12 cellular contexts compared by ENCODE assay signal in the genomic region with DNA sequence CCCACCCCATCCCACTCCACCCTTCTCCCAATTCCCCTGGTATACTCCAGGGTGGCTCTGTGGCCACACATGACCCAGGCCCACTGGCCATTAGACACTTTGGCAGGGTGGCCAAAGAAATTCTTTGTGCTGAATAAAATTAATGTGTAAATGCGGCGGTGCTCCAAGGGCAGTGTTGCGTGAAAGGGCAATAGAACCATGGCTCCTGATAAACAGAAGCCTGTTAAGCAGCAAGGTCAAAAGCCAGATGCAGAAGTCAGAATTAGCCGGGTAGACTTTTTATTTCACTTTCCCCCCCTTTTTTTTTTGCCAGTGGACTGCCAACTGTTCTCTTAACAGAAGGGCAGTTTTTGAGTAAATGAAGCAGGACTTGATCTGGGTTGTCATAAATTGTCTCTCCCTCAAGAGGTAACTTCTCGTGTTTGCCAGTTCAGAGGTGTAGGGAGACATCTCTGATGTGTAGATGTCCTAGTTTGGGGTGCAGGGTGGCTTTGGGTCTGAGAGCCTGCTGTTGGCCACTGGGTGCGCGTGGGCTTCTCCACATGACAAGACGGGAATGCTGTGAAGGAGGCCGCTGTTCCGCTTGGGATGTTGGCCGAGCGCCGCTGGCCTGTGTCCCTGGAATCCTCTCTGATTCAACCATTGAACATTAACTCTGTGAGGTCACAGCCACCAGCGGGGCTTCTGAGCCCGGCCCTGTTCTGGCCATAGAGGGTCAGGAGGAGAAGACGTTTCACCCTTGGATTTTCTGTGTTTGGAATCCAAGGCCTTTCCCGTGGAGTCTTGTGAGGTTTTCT.
DNase-seq lines count a peak whose midpoint lies in the region; TF ChIP-seq lines count a peak whose summit lies in the region.
"Had no signal": no experiment of that assay in that cellular context is flagged by ENCODE, and none has a peak within 500 bp of the region (broad histone marks: within the 10 kb centered on the region; RNA-seq: fewer than 3 reads in every experiment).

No MANE protein-coding gene starts in this region.

- H3K14ac ChIP-seq in neuronal stem cell (ENCODE audit: low read length) = no peak overlapping the region

- H4K8ac ChIP-seq in neuronal stem cell (ENCODE audit: low read depth, low read length) (no peak overlapping the region), mesendoderm (ENCODE audit: low read depth, low read length) (no peak overlapping the region)

- TF ChIP-seq CTCF in epithelial cell of proximal tubule (conservative IDR thresholded peaks at IDR 0.05; ENCODE audit: low read depth, low read length) = peak; percentile 16

- H3K79me1 ChIP-seq in neuronal stem cell (ENCODE audit: low read depth, low read length) (peaks cover 2% of the 10 kb centered on the region), mesendoderm (ENCODE audit: low read length) (no peaks in the 10 kb centered on the region)

- H3K4me3 ChIP-seq in BLaER1 (no peak overlapping the region), epithelial cell of proximal tubule (ENCODE audit: low read depth, low read length) (peak overlapping the region; percentile 13), neuronal stem cell (ENCODE audit: low read length in 2 of 2) (no peak overlapping the region), mesendoderm (ENCODE audit: low read length) (no peak overlapping the region)
- H3K4me3 ChIP-seq: spleen had no signal

- 0 out of 2 replicates have a peak overlapping the region, but pooled peaks have one; percentile 62 for H3K4me2 ChIP-seq in BLaER1
- H3K4me2 ChIP-seq in neuronal stem cell (ENCODE audit: insufficient read depth, low read length, poor library complexity, severe bottlenecking) = no peak overlapping the region
- no peak overlapping the region for H3K4me2 ChIP-seq in mesendoderm (ENCODE audit: low read length)

- no peaks in the 10 kb centered on the region for H3K27me3 ChIP-seq in BLaER1
- no peaks in the 10 kb centered on the region for H3K27me3 ChIP-seq in neuronal stem cell (ENCODE audit: control insufficient read depth in 3 of 3, insufficient read depth in 3 of 3, low read depth in 1 of 3, low read length in 3 of 3)
- H3K27me3 ChIP-seq in mesendoderm (ENCODE audit: insufficient read depth, low read length, poor library complexity) = no peaks in the 10 kb centered on the region
- H3K27me3 ChIP-seq: spleen had no signal

- H3K27ac ChIP-seq in BLaER1 = no peak overlapping the region
- H3K27ac ChIP-seq in neuronal stem cell (replicated peaks; ENCODE audit: low read length) = no peak overlapping the region
- H3K27ac ChIP-seq in mesendoderm (ENCODE audit: low read depth, low read length) = no peak overlapping the region
- H3K27ac ChIP-seq: spleen had no signal

- H4K5ac ChIP-seq in mesendoderm (ENCODE audit: low read length) = no peak overlapping the region

- no peak overlapping the region for H3K23ac ChIP-seq in neuronal stem cell (ENCODE audit: low read depth, low read length, poor library complexity)
- no peak overlapping the region for H3K23ac ChIP-seq in mesendoderm (ENCODE audit: low read length)

- H2AK5ac ChIP-seq in neuronal stem cell (ENCODE audit: low read depth, low read length) (no peak overlapping the region), mesendoderm (ENCODE audit: low read length) (no peak overlapping the region)

- H4K91ac ChIP-seq in neuronal stem cell (ENCODE audit: low read depth, low read length, poor library complexity) = no peak overlapping the region

- peaks cover 20% of the 10 kb centered on the region; the same call in 1 of the 2 replicates for H3K9me3 ChIP-seq in BLaER1
- no peaks in the 10 kb centered on the region for H3K9me3 ChIP-seq in neuronal stem cell (replicated peaks in 1 of 2; ENCODE audit: control insufficient read depth in 2 of 2, insufficient read depth in 1 of 2, low read depth in 1 of 2, low read length in 2 of 2)
- H3K9me3 ChIP-seq: spleen had no signal

- WGBS in neuronal stem cell (ENCODE audit: extremely low coverage in 2 of 2, insufficient read length in 2 of 2, insufficient replicate concordance in 1 of 2), 2 donors = no CpG with 5 or more reads among the region's 17 CpGs
- WGBS in mesendoderm (ENCODE audit: extremely low coverage, insufficient coverage, low lambda C conversion rate) = no CpG with 5 or more reads among the region's 17 CpGs

- H2AFZ ChIP-seq in neuronal stem cell (ENCODE audit: low read length) = no peak overlapping the region

- H3K4me1 ChIP-seq in BLaER1 (peaks cover 35% of the 10 kb centered on the region), neuronal stem cell (ENCODE audit: control insufficient read depth in 2 of 2, insufficient read depth in 1 of 2, low read depth in 1 of 2, low read length in 2 of 2) (no peaks in the 10 kb centered on the region), mesendoderm (ENCODE audit: control insufficient read depth, low read depth, low read length) (no peaks in the 10 kb centered on the region)
- H3K4me1 ChIP-seq: spleen had no signal

- H2BK5ac ChIP-seq in neuronal stem cell (ENCODE audit: low read length) (no peak overlapping the region), mesendoderm (ENCODE audit: low read length) (no peak overlapping the region)

- DNase-seq in epithelial cell of proximal tubule (ENCODE audit: low read depth) (peak; percentile 75), kidney glomerular epithelial cell (lab: John Stamatoyannopoulos, UW) (peak; percentile 63), renal cortical epithelial cell (ENCODE audit: low read depth) (peak; percentile 86), RPMI8226 (no peak), neuronal stem cell (ENCODE audit: low spot score) (no peak), mesendoderm (no peak)
- no peak for DNase-seq in activated effector memory CD4-positive, alpha-beta T cell treated with Interleukin-2 at 50 U/mL for 16 hours
- DNase-seq: activated CD4-positive, CD25-positive, alpha-beta regulatory T cell; activated T-cell treated with anti-CD3 and anti-CD28 coated beads, Interleukin-2, amount 50 U/mL, for 1 hour; amniotic stem cell; spleen had no signal

- H3K9ac ChIP-seq in BLaER1 (no peak overlapping the region), neuronal stem cell (ENCODE audit: low read depth, low read length, poor library complexity) (no peak overlapping the region), mesendoderm (ENCODE audit: low read length) (no peak overlapping the region)

- no peak overlapping the region for H3K4ac ChIP-seq in neuronal stem cell (ENCODE audit: low read length)
- H3K4ac ChIP-seq in mesendoderm (ENCODE audit: low read depth, low read length) = no peak overlapping the region

- H3K79me2 ChIP-seq in mesendoderm (ENCODE audit: control insufficient read depth, insufficient read depth, low read length) = no peaks in the 10 kb centered on the region

- no peak overlapping the region for H2BK15ac ChIP-seq in neuronal stem cell (ENCODE audit: low read length)
- no peak overlapping the region for H2BK15ac ChIP-seq in mesendoderm (replicated peaks; ENCODE audit: low read depth)

- H2BK12ac ChIP-seq in neuronal stem cell (ENCODE audit: low read length) = no peak overlapping the region

- H3K18ac ChIP-seq in neuronal stem cell (ENCODE audit: low read length) = no peak overlapping the region
- no peak overlapping the region for H3K18ac ChIP-seq in mesendoderm (ENCODE audit: low read length)

- peaks cover 97% of the 10 kb centered on the region for H4K20me1 ChIP-seq in BLaER1

- peaks cover 23% of the 10 kb centered on the region for H3K36me3 ChIP-seq in BLaER1
- H3K36me3 ChIP-seq in neuronal stem cell (replicated peaks in 1 of 2; ENCODE audit: control insufficient read depth in 2 of 2, insufficient read depth in 2 of 2, low read length in 2 of 2) = no peaks in the 10 kb centered on the region
- no peaks in the 10 kb centered on the region for H3K36me3 ChIP-seq in mesendoderm (ENCODE audit: control insufficient read depth, insufficient read depth, low read length)
- H3K36me3 ChIP-seq: spleen had no signal

- H3K56ac ChIP-seq in mesendoderm (ENCODE audit: low read length) = no peak overlapping the region

- H2BK120ac ChIP-seq in neuronal stem cell (ENCODE audit: low read depth, low read length) (no peak overlapping the region), mesendoderm (ENCODE audit: low read depth, low read length) (no peak overlapping the region)

Comparison
In these comparisons a context has a peak if more than half of its experiments do, and no peak if none do; other contexts are left out.
1. DNase-seq: peak in epithelial cell of proximal tubule (single experiment), kidney glomerular epithelial cell (single experiment) and renal cortical epithelial cell (single experiment); none in activated effector memory CD4-positive, alpha-beta T cell treated with Interleukin-2 at 50 U/mL for 16 hours (single experiment), RPMI8226 (single experiment), neuronal stem cell (single experiment) and mesendoderm (single experiment).